ENCODE assay signal across 8 cellular contexts in the genomic region with DNA sequence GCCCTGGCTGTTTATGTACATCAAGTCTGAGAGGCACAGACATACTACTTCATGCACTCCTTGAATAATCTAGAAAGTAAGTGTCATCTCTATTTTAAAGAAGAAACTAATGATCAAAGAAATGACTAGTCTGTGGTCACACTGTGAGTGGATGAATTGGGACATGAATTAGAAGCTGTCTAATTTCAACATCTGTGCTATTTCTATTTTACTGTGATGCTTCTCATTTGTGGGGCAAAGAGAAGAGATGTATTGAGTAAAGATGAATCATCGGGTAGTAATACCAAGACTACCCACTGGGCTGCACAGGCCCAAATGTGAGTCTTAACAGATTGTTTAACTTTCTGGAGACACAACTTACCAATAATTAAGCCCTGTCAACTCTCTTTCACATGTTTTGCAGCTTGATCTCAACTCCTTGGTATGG.
A peak's percentile ranks its signal among the peaks of the same experiment; 100 is the strongest.
DNase-seq lines count a peak whose midpoint lies in the region; ATAC-seq and TF ChIP-seq lines count a peak whose summit lies in the region.

No MANE protein-coding gene starts in this region.

- ATAC-seq in GM21381 (IDR thresholded peaks at IDR 0.05; ENCODE audit: unreplicated experiment) (peak; percentile 94), HG03521 (IDR thresholded peaks at IDR 0.05; ENCODE audit: unreplicated experiment) (peak; percentile 82)

- intact Hi-C loops in posterior cingulate gyrus (cut with DNase I), result no loop called here

- DNase-seq in GM10266 (ENCODE audit: extremely low spot score) (peak; percentile 50), amniotic epithelial cell (ENCODE audit: low read depth) (peak; percentile 66), GM19240 (ENCODE audit: insufficient read length, low spot score) (no peak), posterior cingulate gyrus (no peak), cerebellar cortex (ENCODE audit: low spot score) (no peak)
- DNase-seq in stimulated activated CD8-positive, alpha-beta memory T cell treated with anti-CD3 and anti-CD28 coated beads, Interleukin-4, amount 100 ng/mL, for 48 hours, result peak; percentile 39

- TF ChIP-seq CTCF in GM10266 (IDR thresholded peaks at IDR 0.05; ENCODE audit: control insufficient read depth, insufficient read depth, low read depth, missing control alignments), result no peak

Comparison
In these comparisons a context has a peak if more than half of its experiments do, and no peak if none do; other contexts are left out.
1. DNase-seq: peak in GM10266 (single experiment), amniotic epithelial cell (single experiment) and stimulated activated CD8-positive, alpha-beta memory T cell treated with anti-CD3 and anti-CD28 coated beads, Interleukin-4, amount 100 ng/mL, for 48 hours (single experiment); none in GM19240 (single experiment), posterior cingulate gyrus (0 of 10) and cerebellar cortex (single experiment).